8 cellular contexts compared by ENCODE assay signal in the genomic region with DNA sequence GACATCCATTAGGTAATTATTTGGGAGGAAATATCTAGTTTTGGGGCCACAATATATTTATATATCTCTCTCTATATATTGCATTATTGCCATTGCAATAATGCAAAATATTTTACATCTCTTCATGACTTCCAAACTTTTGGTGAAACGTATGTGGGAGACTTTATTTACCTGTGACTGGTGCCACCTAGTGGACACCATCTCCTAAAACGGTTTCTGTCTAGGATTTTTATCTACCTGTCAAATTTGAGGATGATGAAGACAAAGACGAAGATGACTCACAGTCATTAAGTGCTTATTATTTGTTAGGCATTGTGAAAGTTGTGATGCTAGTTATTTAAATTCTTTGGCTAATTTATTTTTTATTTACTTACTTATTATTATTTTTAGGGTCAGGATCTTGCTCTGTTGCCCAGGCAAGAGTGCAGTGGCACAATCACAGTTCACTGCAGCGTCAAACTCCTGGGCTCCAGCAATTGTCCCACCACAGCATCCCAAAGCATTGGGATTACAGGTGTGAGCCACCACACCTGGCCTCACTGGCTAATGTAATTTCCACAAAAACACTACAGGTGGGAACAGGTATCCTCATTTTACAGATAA. TPM values are rescaled to one million over a fixed set of nuclear protein-coding genes. Genes with fewer than 3 reads are reported as not detected.
A peak's percentile ranks its signal among the peaks of the same experiment; 100 is the strongest.
DNase-seq lines count a peak whose midpoint lies in the region; ATAC-seq and TF ChIP-seq lines count a peak whose summit lies in the region.

No MANE protein-coding gene starts in this region.

- BruUV-seq in mammary epithelial cell (replicated peaks; lab: Mats Ljungman, UMichigan) = no TSS peak

- no peaks in the 10 kb centered on the region for H3K27me3 ChIP-seq in mammary epithelial cell (ENCODE audit: insufficient read depth, low read length)
- H3K27me3 ChIP-seq in liver (ENCODE audit: control insufficient read depth in 4 of 4, insufficient read depth in 4 of 4, low read length in 3 of 4) = peaks cover 0 to 6% (median 0%) of the 10 kb centered on the region in 4 donors

- dilution Hi-C loops in mammary epithelial cell (cut with HindIII; ENCODE audit: low sequenced_read_pairs) = loop anchor here (5.0 kb wide), 1 partner anchor 88 kb away; no protein-coding TSS in a partner anchor

- peak; percentile 62 for TF ChIP-seq CTCF in mammary epithelial cell (conservative IDR thresholded peaks at IDR 0.05 in 1 of 2, IDR thresholded peaks at IDR 0.05 in 1 of 2; ENCODE audit: extremely low read depth in 1 of 2, insufficient read depth in 1 of 2, low read depth in 1 of 2, low read length in 2 of 2)
- peak; percentile 65 for TF ChIP-seq CTCF in liver (IDR thresholded peaks at IDR 0.05; ENCODE audit: low read depth, low read length, missing input control)

- intact Hi-C loops in mammary epithelial cell (cut with micrococcal nuclease) = loop anchor here (1.0 to 10.0 kb wide), 6 partner anchors 145 to 930 kb away; partner anchors contain the start of gene BCAP29

- ATAC-seq in HG02678 (IDR thresholded peaks at IDR 0.05; ENCODE audit: unreplicated experiment) = no peak

- H3K9ac ChIP-seq in mammary epithelial cell (ENCODE audit: insufficient read depth, low read length) (no peak overlapping the region), liver (ENCODE audit: low read depth in 1 of 2, low read length in 2 of 2) (no peak overlapping the region)

- in situ Hi-C loops in mammary epithelial cell (cut with MboI; ENCODE audit: low sequenced_read_pairs in 2 of 2) = loop anchor here (10.0 kb wide), 2 partner anchors 270 to 520 kb away; no protein-coding TSS in a partner anchor

- H3K9me3 ChIP-seq in mammary epithelial cell (replicated peaks; ENCODE audit: insufficient read depth, low read length) (no peaks in the 10 kb centered on the region), liver (ENCODE audit: control insufficient read depth in 4 of 4, low read length in 3 of 4) (no peaks in the 10 kb centered on the region)

- CTCF ChIA-PET in mammary epithelial cell (lab: Charles Lee; ENCODE audit: low non-redundant PET) = no interaction called here

- H3K4me3 ChIP-seq in mammary epithelial cell (replicated peaks in 1 of 3; ENCODE audit: insufficient read depth in 1 of 3, low read depth in 2 of 3, low read length in 3 of 3) (no peak overlapping the region), liver (ENCODE audit: low read depth in 1 of 3, low read length in 3 of 3) (no peak overlapping the region)

- no peaks in the 10 kb centered on the region for H3K79me2 ChIP-seq in mammary epithelial cell (ENCODE audit: insufficient read depth, low read length)

- H3K27ac ChIP-seq in mammary epithelial cell (ENCODE audit: insufficient read depth, low read depth, low read length) = no peak overlapping the region
- no peak overlapping the region for H3K27ac ChIP-seq in liver (ENCODE audit: low read depth in 1 of 2, low read length in 2 of 2)

- no peaks in the 10 kb centered on the region for H3K4me1 ChIP-seq in mammary epithelial cell (ENCODE audit: insufficient read depth, low read length)
- H3K4me1 ChIP-seq in liver (ENCODE audit: control insufficient read depth in 4 of 4, insufficient read depth in 4 of 4, low read length in 3 of 4) = no peaks in the 10 kb centered on the region

- H3K36me3 ChIP-seq in mammary epithelial cell (ENCODE audit: insufficient read depth, low read length) = no peaks in the 10 kb centered on the region
- no peaks in the 10 kb centered on the region for H3K36me3 ChIP-seq in liver (ENCODE audit: control insufficient read depth in 4 of 4, insufficient read depth in 3 of 4, low read depth in 1 of 4, low read length in 3 of 4)

- DNase-seq in NCI-H524 (lab: John Stamatoyannopoulos, UW) (peak; percentile 17 to 64), NCI-H524 treated with DMSO at 0.1 percent for 48 hours (lab: John Stamatoyannopoulos, UW) (no peak), LoVo (ENCODE audit: low spot score) (peak; percentile 62), SKM-1 treated with dmso at 0.1 percent for 144 hours (lab: John Stamatoyannopoulos, UW; ENCODE audit: unreplicated experiment) (peak; percentile 40), mammary epithelial cell (peak; percentile 60)
- peak; percentile 24 for DNase-seq in stimulated activated CD8-positive, alpha-beta memory T cell treated with anti-CD3 and anti-CD28 coated beads, Interleukin-15, amount 100 ng/mL, for 1 hour (ENCODE audit: low read depth)

- peak; percentile 85 to 88 for TF ChIP-seq RAD21 in liver (IDR thresholded peaks at IDR 0.05)

- H2AFZ ChIP-seq in mammary epithelial cell (ENCODE audit: low read depth, low read length) = no peak overlapping the region

- H3K4me2 ChIP-seq in mammary epithelial cell (ENCODE audit: insufficient read depth, low read depth, low read length) = no peak overlapping the region

- no peaks in the 10 kb centered on the region for H4K20me1 ChIP-seq in mammary epithelial cell (ENCODE audit: insufficient read depth, low read length)

- 29% methylated on average over 4 of the region's 4 CpGs for WGBS in mammary epithelial cell (ENCODE audit: low coverage, missing lambda C conversion rate)
- WGBS in liver = 23% methylated on average over 4 of the region's 4 CpGs

TF ChIP-seq in liver, 16 proteins besides CTCF, POLR2A, EP300 and RAD21:
- TF ChIP-seq FOXA2 (IDR thresholded peaks at IDR 0.05) = no peak
- TF ChIP-seq HNF4G (IDR thresholded peaks at IDR 0.05) = no peak
- TF ChIP-seq HNF4A (conservative IDR thresholded peaks at IDR 0.05) = no peak
- TF ChIP-seq NR2F2 (IDR thresholded peaks at IDR 0.05) = no peak
- TF ChIP-seq TAF1 (conservative IDR thresholded peaks at IDR 0.05) = no peak
- TF ChIP-seq ZBTB33 (IDR thresholded peaks at IDR 0.05) = no peak
- TF ChIP-seq MAX (IDR thresholded peaks at IDR 0.05) = no peak
- no peak for TF ChIP-seq SP1 (IDR thresholded peaks at IDR 0.05)
- TF ChIP-seq FOXA1 (IDR thresholded peaks at IDR 0.05) = no peak
- no peak for TF ChIP-seq REST (IDR thresholded peaks at IDR 0.05)
- TF ChIP-seq, protein P1, sequence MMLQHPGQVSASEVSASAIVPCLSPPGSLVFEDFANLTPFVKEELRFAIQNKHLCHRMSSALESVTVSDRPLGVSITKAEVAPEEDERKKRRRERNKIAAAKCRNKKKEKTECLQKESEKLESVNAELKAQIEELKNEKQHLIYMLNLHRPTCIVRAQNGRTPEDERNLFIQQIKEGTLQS (IDR thresholded peaks at IDR 0.05) = no peak
- no peak for TF ChIP-seq YY1 (IDR thresholded peaks at IDR 0.05)
- TF ChIP-seq RXRA (IDR thresholded peaks at IDR 0.05) = no peak

RNA-seq across cellular contexts. Expression of gene CBLL1, which starts 18.7 kb away (rescaled TPM):
- total RNA-seq in mammary epithelial cell (10 to 100 TPM; 26.9 to 37.8 TPM), liver (10 to 100 TPM in 1 of 2 donors, 1 to 10 TPM in 1; 9.0 to 17.0 TPM)
- polyA plus RNA-seq in mammary epithelial cell (17.9 TPM), liver (10 to 100 TPM in 1 of 2 donors, 1 to 10 TPM in 1; 5.2 to 10.9 TPM)
- polyA minus RNA-seq in mammary epithelial cell = 22.7 TPM
